In the genomic region with DNA sequence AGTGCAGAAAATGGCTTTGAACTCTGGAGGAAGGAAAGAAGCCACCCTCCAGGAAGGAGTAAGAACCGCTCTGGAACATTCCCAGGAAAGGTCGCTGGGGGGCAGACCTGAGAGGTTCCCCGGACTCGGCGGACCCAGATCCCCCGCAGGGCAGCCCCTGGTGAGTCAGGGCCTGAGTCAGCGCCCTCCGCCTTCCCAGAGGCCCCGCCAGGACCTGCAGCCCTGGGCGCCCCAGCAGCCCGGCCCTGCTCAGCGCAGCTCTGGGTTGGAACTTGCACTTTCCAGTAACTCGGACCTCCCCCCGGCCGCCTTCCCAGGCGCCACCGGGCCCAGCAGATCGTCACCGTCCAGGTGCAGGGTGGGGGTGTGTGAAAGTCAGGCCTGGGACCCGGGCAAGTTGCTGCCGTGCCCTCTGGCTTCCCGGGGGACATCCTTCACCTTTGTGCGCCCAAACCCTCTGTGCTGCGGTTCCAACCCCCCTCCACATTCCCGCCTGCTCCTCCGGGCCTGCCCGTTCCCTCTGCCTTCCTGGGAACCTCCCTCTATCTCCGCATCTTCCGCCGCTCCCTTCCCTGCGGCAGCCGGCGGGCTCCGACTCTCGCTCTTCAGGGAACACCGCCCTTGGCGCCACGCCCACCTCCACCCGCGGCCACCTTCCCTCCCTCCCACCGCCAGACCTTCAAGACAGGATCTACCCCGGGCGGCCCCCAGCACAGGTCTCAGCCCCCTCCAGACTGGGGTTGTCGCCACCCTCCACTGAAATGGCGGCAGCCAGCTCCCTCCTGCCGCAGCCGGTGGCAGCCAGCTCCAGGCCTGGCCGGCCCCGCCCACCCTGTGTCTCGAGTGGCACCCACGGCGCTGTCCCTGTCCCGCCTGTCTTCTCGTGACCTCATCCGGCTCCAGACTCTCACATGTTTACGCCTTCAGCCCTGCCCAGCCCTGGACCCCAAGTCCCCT, we compare ENCODE assay signal across 8 cellular contexts.
DNase-seq lines count a peak whose midpoint lies in the region; ATAC-seq and TF ChIP-seq lines count a peak whose summit lies in the region.

No MANE protein-coding gene starts in this region.

- H3K27ac ChIP-seq in 22Rv1 (peak overlapping the region; percentile 92), caudate nucleus (ENCODE audit: low read depth, low read length) (peak overlapping the region; percentile 97)

- peak; percentile 88 for DNase-seq in NCI-H2171 treated with DMSO at 0.1 percent for 48 hours (lab: John Stamatoyannopoulos, UW)
- DNase-seq in activated CD4-positive, CD25-positive, alpha-beta regulatory T cell (lab: John Stamatoyannopoulos, UW): peak; percentile 71 to 85 (median 77)
- peak in 56 of 61 donors; percentile 37 to 91 (median 76) for DNase-seq in caudate nucleus (lab: John Stamatoyannopoulos, UW)
- DNase-seq in islet precursor cell: peak; percentile 99
- peak; percentile 80 to 92 for DNase-seq in stimulated activated CD4-positive, alpha-beta T cell treated with anti-CD3 and anti-CD28 coated beads, Interleukin-12 subunit alpha, Interleukin-12 subunit beta, amount 100 ng/mL, for 24 hours (ENCODE audit: low read depth in 2 of 2)

- TF ChIP-seq POLR2A in GM18505 (IDR thresholded peaks at IDR 0.05; ENCODE audit: borderline replicate concordance, extremely low read depth, insufficient read depth, insufficient read length): peak; percentile 69

- peak; percentile 82 for TF ChIP-seq CTCF in 22Rv1 (IDR thresholded peaks at IDR 0.05)

- ATAC-seq in GM18505 (IDR thresholded peaks at IDR 0.05; ENCODE audit: unreplicated experiment): peak; percentile 79
- peak; percentile 85 for ATAC-seq in HG03039 (IDR thresholded peaks at IDR 0.05; ENCODE audit: unreplicated experiment)

Comparison
In these comparisons a context has a peak if more than half of its experiments do, and no peak if none do; other contexts are left out.
1. Peak in every context shown above with its lines: DNase-seq, ATAC-seq and H3K27ac ChIP-seq.